In genomic region chr14:69574266-69574953, GRCh38 we compare ENCODE assay signal across 8 cellular contexts. TPM values are rescaled to one million over a fixed set of nuclear protein-coding genes. Genes with fewer than 3 reads are reported as not detected.
A peak's percentile ranks its signal among the peaks of the same experiment; 100 is the strongest.
DNase-seq lines count a peak whose midpoint lies in the region; ATAC-seq and TF ChIP-seq lines count a peak whose summit lies in the region.

Gene CCDC177, minus strand, starts transcription at chr14:69574871. Its CDS starts 1,249 bp downstream, at chr14:69573622.

- in situ Hi-C loops in gastrocnemius medialis (cut with MboI; ENCODE audit: low sequenced_read_pairs in 4 of 4) = no loop called here

- TF ChIP-seq POLR2A in adrenal gland (IDR thresholded peaks at IDR 0.05) (no peak), gastrocnemius medialis (IDR thresholded peaks at IDR 0.05) (no peak)

- DNase-seq in EH (ENCODE audit: low read depth) (peak; percentile 46), LoVo (ENCODE audit: low spot score) (peak; percentile 39), T-helper 1 cell (peak; percentile 43 to 63 (median 57)), adrenal gland (peak; percentile 30 to 82 (median 62)), hepatocyte (ENCODE audit: low spot score) (peak; percentile 82), gastrocnemius medialis (no peak)

- H3K9me3 ChIP-seq in adrenal gland (replicated peaks in 1 of 3) (no peaks in the 10 kb centered on the region), hepatocyte (ENCODE audit: low read depth) (no peaks in the 10 kb centered on the region), gastrocnemius medialis (no peaks in the 10 kb centered on the region)

- 1% methylated on average over 17 to 52 of the region's 52 CpGs for WGBS in adrenal gland, 4 donors
- WGBS in hepatocyte (ENCODE audit: low lambda C conversion rate, missing lambda C conversion rate) = under 1% methylated on average over 52 of the region's 52 CpGs

- H3K4me1 ChIP-seq in adrenal gland (replicated peaks in 1 of 2) (peaks cover 5 to 28% of the 10 kb centered on the region in 2 donors), hepatocyte (ENCODE audit: insufficient read depth) (peaks cover 9% of the 10 kb centered on the region), gastrocnemius medialis (peaks cover 8 to 31% of the 10 kb centered on the region in 2 donors)

- H2AFZ ChIP-seq in hepatocyte = no peak within 1 kb of the TSS

- H3K4me2 ChIP-seq in hepatocyte = peak within 1 kb of the TSS; percentile 84

- intact Hi-C loops in adrenal gland (cut with DNase I) = loop anchor here in 1 of 2 donors (5.0 kb wide), 1 partner anchor 37 kb away; no protein-coding TSS in a partner anchor
- intact Hi-C loops in gastrocnemius medialis (cut with DNase I; ENCODE audit: low total_unique reads) = no loop called here

- H3K4me3 ChIP-seq in adrenal gland (peak within 1 kb of the TSS in 1 of 4 donors; percentile 13), hepatocyte (no peak within 1 kb of the TSS), gastrocnemius medialis (peak within 1 kb of the TSS; percentile 23 to 37 (median 28))

- H3K79me2 ChIP-seq in hepatocyte = no peaks in the 10 kb centered on the region

- peak in 1 of 2 donors; percentile 49 for ATAC-seq in gastrocnemius medialis
- no peak for ATAC-seq in HG02938 (IDR thresholded peaks at IDR 0.05; ENCODE audit: unreplicated experiment)
- no peak for ATAC-seq in HG03571 (IDR thresholded peaks at IDR 0.05; ENCODE audit: unreplicated experiment)

- H3K27ac ChIP-seq in adrenal gland = no peak within 1 kb of the TSS
- H3K27ac ChIP-seq in hepatocyte = no peak within 1 kb of the TSS
- no peak within 1 kb of the TSS for H3K27ac ChIP-seq in gastrocnemius medialis

- peak; percentile 74 to 89 (median 84) for TF ChIP-seq CTCF in adrenal gland (IDR thresholded peaks at IDR 0.05)
- TF ChIP-seq CTCF in hepatocyte (IDR thresholded peaks at IDR 0.05; ENCODE audit: poor library complexity) = peak; percentile 98
- TF ChIP-seq CTCF in gastrocnemius medialis (IDR thresholded peaks at IDR 0.05 in 4 of 5, conservative IDR thresholded peaks at IDR 0.05 in 1 of 5) = peak; percentile 51 to 82 (median 56)

- H3K36me3 ChIP-seq in adrenal gland (replicated peaks in 1 of 2) (no peaks in the 10 kb centered on the region), hepatocyte (replicated peaks; ENCODE audit: insufficient read depth, low read depth) (no peaks in the 10 kb centered on the region), gastrocnemius medialis (no peaks in the 10 kb centered on the region)

- H3K9me2 ChIP-seq in hepatocyte (replicated peaks; ENCODE audit: insufficient read depth) = no peaks in the 10 kb centered on the region

- H4K20me1 ChIP-seq in hepatocyte (ENCODE audit: insufficient read depth, poor library complexity, severe bottlenecking) = no peaks in the 10 kb centered on the region

- peaks cover 63% of the 10 kb centered on the region for H3K27me3 ChIP-seq in adrenal gland
- peaks cover 47% of the 10 kb centered on the region for H3K27me3 ChIP-seq in hepatocyte
- H3K27me3 ChIP-seq in gastrocnemius medialis = peaks cover 58 to 71% (median 65%) of the 10 kb centered on the region in 3 donors

RNA-seq across cellular contexts. Expression of gene CCDC177, which starts in this region (rescaled TPM):
- total RNA-seq in adrenal gland (under 1 TPM in 6 of 8 donors, not detected in 2; 0.04 to 0.61 (median 0.34) TPM), hepatocyte (0.23 TPM in 1 of 2 replicates, not detected in the other), gastrocnemius medialis (not detected)
- polyA plus RNA-seq in adrenal gland (under 1 TPM in 2 of 3 donors, not detected in 1; 0.07 to 0.40 TPM), hepatocyte (not detected in 2 replicates)

Comparison
In these comparisons a context has a peak if more than half of its experiments do, and no peak if none do; other contexts are left out.
1. Peak in DNase-seq in adrenal gland; RNA of the gene not detected or under 1 TPM.
2. Peak in DNase-seq and H3K4me2 ChIP-seq in hepatocyte; RNA of the gene not detected or under 1 TPM.
3. DNase-seq: peak in EH (single experiment), LoVo (single experiment) and T-helper 1 cell (5 of 5); none in gastrocnemius medialis (0 of 2).
4. Peak in every context shown above with its lines, with median percentiles within 50 percentile points of each other: CTCF ChIP-seq.